ENCODE assay signal across 15 cellular contexts in genomic region chr4:42401171-42401570, GRCh38. TPM values are rescaled to one million over a fixed set of nuclear protein-coding genes. Genes with fewer than 3 reads are reported as not detected.
A peak's percentile ranks its signal among the peaks of the same experiment; 100 is the strongest.
DNase-seq lines count a peak whose midpoint lies in the region; ATAC-seq, FAIRE-seq and TF ChIP-seq lines count a peak whose summit lies in the region.
"Had no signal": no experiment of that assay in that cellular context is flagged by ENCODE, and none has a peak within 500 bp of the region (broad histone marks: within the 10 kb centered on the region; RNA-seq: fewer than 3 reads in every experiment).

No MANE protein-coding gene starts in this region.

- H3F3A ChIP-seq in GM23338 (replicated peaks; ENCODE audit: low read depth): peaks cover 22% of the 10 kb centered on the region

- H3K9me2 ChIP-seq in GM23338 (ENCODE audit: insufficient read depth): no peaks in the 10 kb centered on the region

- H3K9ac ChIP-seq in kidney (ENCODE audit: low read length in 2 of 2): no peak overlapping the region
- H3K9ac ChIP-seq: BLaER1 had no signal

- CTCF ChIA-PET in CD4-positive, alpha-beta T cell (lab: Charles Lee): no interaction called here

- DNase-seq in CD4-positive, alpha-beta T cell: no peak
- peak; percentile 45 for DNase-seq in GM23338 (ENCODE audit: low spot score)
- DNase-seq in kidney: peak; percentile 78
- no peak for DNase-seq in NCI-H1694 treated with DMSO at 0.1 percent for 48 hours (lab: John Stamatoyannopoulos, UW)
- DNase-seq in activated effector memory CD4-positive, alpha-beta T cell treated with anti-CD3 and anti-CD28 coated beads, Interleukin-2, amount 50 U/mL, for 16 hours: no peak
- DNase-seq in SHP77 treated with DMSO at 0.1 percent for 48 hours (lab: John Stamatoyannopoulos, UW): no peak
- DNase-seq: activated CD4-positive, CD25-positive, alpha-beta regulatory T cell treated with anti-CD3 and anti-CD28 coated beads, Interleukin-2, amount 50 U/mL, for 72 hours; activated T-cell treated with anti-CD3 and anti-CD28 coated beads, Interleukin-2, amount 50 U/mL, for 4 hours; foreskin melanocyte; naive B cell; NCI-H2081 treated with DMSO at 0.1 percent for 48 hours had no signal

- TF ChIP-seq CTCF in CD4-positive, alpha-beta T cell (IDR thresholded peaks at IDR 0.05): no peak
- TF ChIP-seq CTCF in GM23338 (conservative IDR thresholded peaks at IDR 0.05; ENCODE audit: low read depth in 2 of 2) (peak; percentile 37 to 69; a peak in 3 of 4 replicates), kidney (IDR thresholded peaks at IDR 0.05; ENCODE audit: borderline replicate concordance, extremely low read depth, insufficient read depth) (peak; percentile 25)

- peaks cover 28% of the 10 kb centered on the region for H3K4me1 Mint-ChIP-seq in CD4-positive, alpha-beta T cell (ENCODE audit: low read depth)
- peaks cover 57% of the 10 kb centered on the region for H3K4me1 Mint-ChIP-seq in GM23338

- H3K27me3 ChIP-seq in CD4-positive, alpha-beta T cell (ENCODE audit: control insufficient read depth, insufficient read depth, low read length): peaks cover 41% of the 10 kb centered on the region
- H3K27me3 ChIP-seq in GM23338 (ENCODE audit: insufficient read depth): peaks cover 62% of the 10 kb centered on the region

- H3K36me3 ChIP-seq in GM23338 (ENCODE audit: insufficient read depth) (no peaks in the 10 kb centered on the region), kidney (ENCODE audit: control insufficient read depth in 1 of 2, insufficient read depth in 2 of 2, low read length in 2 of 2) (no peaks in the 10 kb centered on the region)

- H3K4me1 ChIP-seq in GM23338 (ENCODE audit: insufficient read depth): peaks cover 45% of the 10 kb centered on the region
- peaks cover 0 to 5% of the 10 kb centered on the region in 2 donors for H3K4me1 ChIP-seq in kidney (ENCODE audit: control insufficient read depth in 1 of 2, insufficient read depth in 1 of 2, low read depth in 1 of 2, low read length in 2 of 2)

- no peaks in the 10 kb centered on the region for H3K79me2 ChIP-seq in GM23338 (replicated peaks; ENCODE audit: insufficient read depth)

- ATAC-seq in CD4-positive, alpha-beta T cell (ENCODE audit: poor library complexity): no peak
- ATAC-seq in GM23338 (no peak), SK-N-SH treated with all-trans-retinoic acid at 6 μM for 48 hours (peak; percentile 14; the same call in 1 of the 3 replicates), HG03354 (IDR thresholded peaks at IDR 0.05; ENCODE audit: poor library complexity, severe bottlenecking, unreplicated experiment) (no peak)
- ATAC-seq: activated T-cell treated with anti-CD3 and anti-CD28 coated beads, Interleukin-2, amount 50 U/mL, for 4 hours had no signal

- H3K36me3 Mint-ChIP-seq in CD4-positive, alpha-beta T cell (ENCODE audit: low read depth): no peaks in the 10 kb centered on the region
- peaks cover 11% of the 10 kb centered on the region for H3K36me3 Mint-ChIP-seq in GM23338 (ENCODE audit: low read depth)

- no peaks in the 10 kb centered on the region for H3K9me3 ChIP-seq in CD4-positive, alpha-beta T cell (ENCODE audit: control insufficient read depth, low read length)
- H3K9me3 ChIP-seq in kidney (ENCODE audit: control insufficient read depth in 1 of 2, low read length in 2 of 2): no peaks in the 10 kb centered on the region
- H3K9me3 ChIP-seq: BLaER1 had no signal

- FAIRE-seq in kidney (lab: Jason Lieb, UNC): no peak
- FAIRE-seq: keratinocyte had no signal

- H2AFZ ChIP-seq in GM23338: no peak overlapping the region

- H3K4me2 ChIP-seq in GM23338: no peak overlapping the region
- H3K4me2 ChIP-seq: BLaER1 had no signal

- intact Hi-C loops in CD4-positive, alpha-beta T cell (cut with DNase I, micrococcal nuclease): no loop called here
- intact Hi-C loops in kidney (cut with DNase I): no loop called here

- H3K27ac ChIP-seq in CD4-positive, alpha-beta T cell (ENCODE audit: low read depth, low read length): no peak overlapping the region
- H3K27ac ChIP-seq in GM23338 (ENCODE audit: low read depth): no peak overlapping the region
- no peak overlapping the region for H3K27ac ChIP-seq in kidney (ENCODE audit: low read depth in 2 of 2, low read length in 2 of 2)
- H3K27ac ChIP-seq: BLaER1 had no signal

- no peak overlapping the region for H3K27ac Mint-ChIP-seq in CD4-positive, alpha-beta T cell
- no peak overlapping the region for H3K27ac Mint-ChIP-seq in GM23338
- H3K27ac Mint-ChIP-seq: naive B cell had no signal

- H3K27me3 Mint-ChIP-seq in CD4-positive, alpha-beta T cell: peaks cover 56% of the 10 kb centered on the region
- peaks cover 48% of the 10 kb centered on the region for H3K27me3 Mint-ChIP-seq in GM23338 (ENCODE audit: insufficient read depth, low read depth, poor library complexity)

- no peaks in the 10 kb centered on the region for H4K20me1 ChIP-seq in GM23338 (replicated peaks; ENCODE audit: insufficient read depth)

- H3K4me3 ChIP-seq in GM23338 (no peak overlapping the region), kidney (ENCODE audit: low read length in 2 of 2) (peak overlapping the region in 1 of 2 donors; percentile 27)
- H3K4me3 ChIP-seq: BLaER1 had no signal

- POLR2A ChIA-PET in CD4-positive, alpha-beta T cell (lab: Charles Lee): no interaction called here

- H3K9me3 Mint-ChIP-seq in CD4-positive, alpha-beta T cell: no peaks in the 10 kb centered on the region
- H3K9me3 Mint-ChIP-seq in GM23338: peaks cover 6% of the 10 kb centered on the region; the same call in 2 of the 3 replicates
- H3K9me3 Mint-ChIP-seq: activated T-cell treated with anti-CD3 and anti-CD28 coated beads, Interleukin-2, amount 50 U/mL, for 4 hours; naive B cell had no signal

- H3K4me3 Mint-ChIP-seq in CD4-positive, alpha-beta T cell: peak overlapping the region; percentile 43
- H3K4me3 Mint-ChIP-seq in GM23338: no peak overlapping the region
- H3K4me3 Mint-ChIP-seq: activated T-cell treated with anti-CD3 and anti-CD28 coated beads, Interleukin-2, amount 50 U/mL, for 4 hours had no signal

TF ChIP-seq in GM23338, 12 proteins besides CTCF, POLR2A, EP300 and RAD21:
- TF ChIP-seq REST (IDR thresholded peaks at IDR 0.05; ENCODE audit: unreplicated experiment) (peak; percentile 23), NANOG (IDR thresholded peaks at IDR 0.05; ENCODE audit: borderline replicate concordance) (no peak)

TF ChIP-seq in SK-N-SH treated with all-trans-retinoic acid at 6 μM for 48 hours, 23 proteins besides CTCF, POLR2A, EP300 and RAD21:
- no peak for TF ChIP-seq ESRRG (CRISPR knock-in tag; IDR thresholded peaks at IDR 0.05)
- no peak for TF ChIP-seq GLIS3 (CRISPR knock-in tag; IDR thresholded peaks at IDR 0.05)
- TF ChIP-seq ZNF565 (CRISPR knock-in tag; conservative IDR thresholded peaks at IDR 0.05; ENCODE audit: low read depth): no peak
- TF ChIP-seq ARNTL (CRISPR knock-in tag; IDR thresholded peaks at IDR 0.05; ENCODE audit: borderline replicate concordance, low read depth): no peak
- no peak for TF ChIP-seq RARB (CRISPR knock-in tag; IDR thresholded peaks at IDR 0.05)
- TF ChIP-seq POU6F1 (CRISPR knock-in tag; IDR thresholded peaks at IDR 0.05; ENCODE audit: borderline replicate concordance, low read depth): no peak
- no peak for TF ChIP-seq OSR1 (CRISPR knock-in tag; IDR thresholded peaks at IDR 0.05)
- no peak for TF ChIP-seq TSHZ2 (CRISPR knock-in tag; IDR thresholded peaks at IDR 0.05)
- no peak for TF ChIP-seq CSDC2 (CRISPR knock-in tag; IDR thresholded peaks at IDR 0.05)
- no peak for TF ChIP-seq TCF4 (CRISPR knock-in tag; IDR thresholded peaks at IDR 0.05; ENCODE audit: borderline replicate concordance)
- no peak for TF ChIP-seq ZFP30 (CRISPR knock-in tag; IDR thresholded peaks at IDR 0.05)
- TF ChIP-seq ZFP3 (CRISPR knock-in tag; IDR thresholded peaks at IDR 0.05): no peak
- no peak for TF ChIP-seq ZC3H10 (CRISPR knock-in tag; IDR thresholded peaks at IDR 0.05)

RNA-seq across cellular contexts. Expression of gene SHISA3, which starts 3.9 kb away (rescaled TPM):
- total RNA-seq in CD4-positive, alpha-beta T cell: not detected
- 4.4 and 6.6 TPM in 2 replicates for total RNA-seq in GM23338 (2014; rRNA removed; shearing (Covaris generic))
- 3.5 and 5.0 TPM in 2 replicates for polyA plus RNA-seq in GM23338 (2016; fragmentation: Nextera tagmentation; extraction: Ambion mirVana)
- total RNA-seq in kidney: 31.7 TPM
- polyA plus RNA-seq in kidney (ENCODE audit: insufficient read depth, low read depth, low replicate concordance): 20.3 TPM
- polyA plus RNA-seq: keratinocyte had no signal

Comparison
In these comparisons a context has a peak if more than half of its experiments do, and no peak if none do; other contexts are left out.
1. DNase-seq: peak in GM23338 (single experiment) and kidney (single experiment); none in CD4-positive, alpha-beta T cell (0 of 10), NCI-H1694 treated with DMSO at 0.1 percent for 48 hours (single experiment), activated effector memory CD4-positive, alpha-beta T cell treated with anti-CD3 and anti-CD28 coated beads, Interleukin-2, amount 50 U/mL, for 16 hours (single experiment) and SHP77 treated with DMSO at 0.1 percent for 48 hours (single experiment).